In genomic region chr15:96353931-96354730, GRCh38 we compare ENCODE assay signal across 8 cellular contexts. TPM values are rescaled to one million over a fixed set of nuclear protein-coding genes. Genes with fewer than 3 reads are reported as not detected.
A peak's percentile ranks its signal among the peaks of the same experiment; 100 is the strongest.
DNase-seq lines count a peak whose midpoint lies in the region; ATAC-seq and TF ChIP-seq lines count a peak whose summit lies in the region.

No MANE protein-coding gene starts in this region.

- H3K27ac Mint-ChIP-seq in effector memory CD8-positive, alpha-beta T cell, result no peak overlapping the region

- DNase-seq in AG08396 (ENCODE audit: low spot score), result peak; percentile 76
- peak in 1 of 2 experiments; percentile 18 for DNase-seq in PC-9
- peak; percentile 75 for DNase-seq in fibroblast of pulmonary artery (ENCODE audit: low read depth)
- no peak for DNase-seq in Kasumi-1 (lab: John Stamatoyannopoulos, UW)
- DNase-seq in amniotic stem cell (lab: John Stamatoyannopoulos, UW), result no peak
- no peak for DNase-seq in effector memory CD8-positive, alpha-beta T cell

- TF ChIP-seq CTCF in PC-9 (conservative IDR thresholded peaks at IDR 0.05) (no peak), fibroblast of pulmonary artery (IDR thresholded peaks at IDR 0.05; ENCODE audit: low read length, missing control alignments) (peak; percentile 70), neural cell (IDR thresholded peaks at IDR 0.05; ENCODE audit: poor library complexity, severe bottlenecking) (peak; percentile 21)

- H3K9me3 ChIP-seq in PC-9 (ENCODE audit: insufficient read depth, low read depth), result no peaks in the 10 kb centered on the region
- no peaks in the 10 kb centered on the region for H3K9me3 ChIP-seq in neural cell (ENCODE audit: low read length)

- H2AFZ ChIP-seq in PC-9, result no peak overlapping the region
- H2AFZ ChIP-seq in neural cell (ENCODE audit: low read depth, low read length), result no peak overlapping the region

- TF ChIP-seq RAD21 in neural cell (conservative IDR thresholded peaks at IDR 0.05), result no peak

- peaks cover 24% of the 10 kb centered on the region for H3K36me3 Mint-ChIP-seq in effector memory CD8-positive, alpha-beta T cell (ENCODE audit: insufficient read depth)

- ATAC-seq in activated CD4-positive, CD25-positive, alpha-beta regulatory T cell treated with anti-CD3 and anti-CD28 coated beads, Interleukin-2, amount 50 U/mL, for 24 hours, result no peak
- no peak for ATAC-seq in effector memory CD8-positive, alpha-beta T cell (replicated peaks)

- H3K27me3 Mint-ChIP-seq in effector memory CD8-positive, alpha-beta T cell, result peaks cover 48 to 66% of the 10 kb centered on the region in 2 donors

- H3K9me2 ChIP-seq in PC-9 (ENCODE audit: insufficient read depth) (no peaks in the 10 kb centered on the region), neural cell (ENCODE audit: insufficient read depth, low read length) (no peaks in the 10 kb centered on the region)

- H3K4me3 Mint-ChIP-seq in effector memory CD8-positive, alpha-beta T cell, result no peak overlapping the region

- H3K4me3 ChIP-seq in PC-9 (peak overlapping the region; percentile 44; the same call in 1 of the 2 replicates), fibroblast of pulmonary artery (replicated peaks; ENCODE audit: low read depth, low read length) (peak overlapping the region; percentile 67), neural cell (ENCODE audit: low read length) (no peak overlapping the region)

- BruUV-seq in PC-9 (replicated peaks; lab: Mats Ljungman, UMichigan), result no TSS peak

- H3K27me3 ChIP-seq in PC-9 (ENCODE audit: insufficient read depth, low read depth), result no peaks in the 10 kb centered on the region
- H3K27me3 ChIP-seq in neural cell (ENCODE audit: insufficient read depth, low read depth, low read length), result peaks cover 100% of the 10 kb centered on the region

- H3K79me2 ChIP-seq in PC-9 (ENCODE audit: low read depth) (no peaks in the 10 kb centered on the region), neural cell (replicated peaks; ENCODE audit: insufficient read depth, low read length) (no peaks in the 10 kb centered on the region)

- H3K4me1 ChIP-seq in PC-9 (replicated peaks; ENCODE audit: insufficient read depth), result no peaks in the 10 kb centered on the region; the same call in 1 of the 2 replicates

- CTCF ChIA-PET in PC-9 (lab: Charles Lee), result no interaction called here

- H3K36me3 ChIP-seq in PC-9 (ENCODE audit: low read depth) (no peaks in the 10 kb centered on the region; the same call in 1 of the 2 replicates), neural cell (ENCODE audit: insufficient read depth, low read length) (no peaks in the 10 kb centered on the region)

- TF ChIP-seq EP300 in neural cell (conservative IDR thresholded peaks at IDR 0.05; ENCODE audit: poor library complexity, severe bottlenecking), result no peak

- H3K4me1 Mint-ChIP-seq in effector memory CD8-positive, alpha-beta T cell (ENCODE audit: low read depth in 2 of 2), result peaks cover 14 to 20% of the 10 kb centered on the region in 2 donors

- peaks cover 17% of the 10 kb centered on the region; the same call in 1 of the 2 replicates for H3F3A ChIP-seq in PC-9 (ENCODE audit: insufficient read depth, low read depth)
- no peaks in the 10 kb centered on the region for H3F3A ChIP-seq in neural cell (ENCODE audit: insufficient read depth, low read length, poor library complexity, severe bottlenecking)

- no peaks in the 10 kb centered on the region for H3K9me3 Mint-ChIP-seq in effector memory CD8-positive, alpha-beta T cell

- intact Hi-C loops in PC-9 (cut with micrococcal nuclease; ENCODE audit: unreplicated experiment), result no loop called here

- POLR2A ChIA-PET in PC-9 (lab: Charles Lee; ENCODE audit: unreplicated experiment), result interaction anchor here (0.6 kb wide), 1 partner anchor 27 kb away, joined by 3 read pairs; no protein-coding TSS in a partner anchor

- H3K9ac ChIP-seq in neural cell (ENCODE audit: low read length), result no peak overlapping the region

- no peak overlapping the region for H3K27ac ChIP-seq in PC-9
- H3K27ac ChIP-seq in neural cell (ENCODE audit: low read length), result no peak overlapping the region

- H4K20me1 ChIP-seq in PC-9 (ENCODE audit: insufficient read depth) (0 out of 2 replicates have a peak, but pooled peaks cover 3% of the 10 kb centered on the region), neural cell (ENCODE audit: insufficient read depth) (no peaks in the 10 kb centered on the region)

- H3K4me2 ChIP-seq in PC-9 (peak overlapping the region; percentile 49), neural cell (ENCODE audit: low read length) (no peak overlapping the region)

TF ChIP-seq in neural cell, 6 proteins besides CTCF, POLR2A, EP300 and RAD21:
- TF ChIP-seq SMC3 (conservative IDR thresholded peaks at IDR 0.05; ENCODE audit: poor library complexity), result no peak
- TF ChIP-seq EZH2 (IDR thresholded peaks at IDR 0.05; ENCODE audit: borderline replicate concordance, insufficient read depth, low read length, poor library complexity, severe bottlenecking), result peak; percentile 71
- TF ChIP-seq POLR2AphosphoS5 (IDR thresholded peaks at IDR 0.05), result no peak

RNA-seq across cellular contexts. Expression of gene NR2F2, which starts 23.6 kb away (rescaled TPM):
- total RNA-seq in PC-9 (2021), result 48.4 and 72.1 TPM in 2 replicates
- 0.07 TPM in 1 of 2 replicates, not detected in the other for polyA plus RNA-seq in neural cell
- not detected in 2 replicates for polyA minus RNA-seq in neural cell

Comparison
In these comparisons a context has a peak if more than half of its experiments do, and no peak if none do; other contexts are left out.
1. DNase-seq: peak in AG08396 (single experiment) and fibroblast of pulmonary artery (single experiment); none in Kasumi-1 (0 of 2), amniotic stem cell (single experiment) and effector memory CD8-positive, alpha-beta T cell (0 of 3).